In the genomic region with DNA sequence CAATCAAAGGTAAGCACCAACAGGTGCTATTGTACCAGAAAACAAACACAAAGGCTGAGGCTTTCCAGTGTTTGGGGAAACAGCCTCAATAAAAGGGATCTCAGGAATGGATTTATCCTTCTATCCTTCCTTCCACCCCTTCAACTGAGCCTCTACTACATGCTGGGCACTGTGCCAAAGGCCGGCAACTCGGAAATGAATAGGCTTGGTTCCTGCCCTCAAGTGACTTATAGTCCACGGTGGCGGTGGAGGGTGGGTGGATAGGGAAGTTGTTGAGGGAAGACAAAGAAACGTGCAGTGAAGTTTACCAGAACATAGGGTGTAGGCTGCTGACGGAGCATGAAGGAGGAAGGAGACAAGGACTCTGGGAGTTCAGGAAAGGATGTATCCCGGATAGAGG, we compare ENCODE assay signal across 31 cellular contexts.
"Had no signal": no experiment of that assay in that cellular context is flagged by ENCODE, and none has a peak within 500 bp of the region (broad histone marks: within the 10 kb centered on the region; RNA-seq: fewer than 3 reads in every experiment).

No MANE protein-coding gene starts in this region.

- H3K4me1 ChIP-seq: parathyroid adenoma, psoas muscle, right lobe of liver, sigmoid colon, suprapubic skin, testis, tibial artery, upper lobe of right lung, uterus had no signal

- H3K27ac ChIP-seq: neutrophil, ovary, parathyroid adenoma, psoas muscle, right lobe of liver, sigmoid colon, suprapubic skin, testis, tibial artery, transverse colon, upper lobe of right lung, uterus had no signal

- ATAC-seq: naive thymus-derived CD8-positive, alpha-beta T cell; natural killer cell treated with Interleukin-12 subunit alpha and Interleukin-12 subunit beta and Interleukin-15 and Interleukin-18, amount 100 ng/mL, for 72 hours; psoas muscle; right cardiac atrium; right lobe of liver; stimulated activated effector memory CD8-positive, alpha-beta T cell treated with anti-CD3 and anti-CD28 coated beads, Interleukin-12 subunit alpha, Interleukin-12 subunit beta, amount 100 ng/mL, for 72 hours; stimulated activated naive CD8-positive, alpha-beta T cell treated with anti-CD3 and anti-CD28 coated beads, Interleukin-15, amount 100 ng/mL, for 72 hours; stimulated activated naive CD8-positive, alpha-beta T cell treated with anti-CD3 and anti-CD28 coated beads, Interleukin-15, Interleukin-2, amounts not matched to agents 100 U/mL and 50 U/mL, for 24 hours; upper lobe of right lung had no signal

- H3K79me2 ChIP-seq: parathyroid adenoma had no signal

- H3K9me3 ChIP-seq: neutrophil, ovary, sigmoid colon, suprapubic skin, testis, uterus had no signal

- H3K9me3 Mint-ChIP-seq: natural killer cell treated with Interleukin-12 subunit alpha and Interleukin-12 subunit beta and Interleukin-15 and Interleukin-18, amount 100 ng/mL, for 72 hours had no signal

- DNase-seq: naive thymus-derived CD8-positive, alpha-beta T cell; nephron progenitor cell; nucleus accumbens; ovary; posterior cingulate gyrus; psoas muscle; right cardiac atrium; right lobe of liver; sigmoid colon; small intestine; stimulated activated CD4-positive, alpha-beta T cell treated with anti-CD3 and anti-CD28 coated beads, Interleukin-15, amount 100 ng/mL, for 24 hours; stimulated activated CD4-positive, alpha-beta T cell treated with anti-CD3 and anti-CD28 coated beads, Interleukin-2, amount 100 ng/mL, for 24 hours; stimulated activated CD4-positive, alpha-beta T cell treated with anti-CD3 and anti-CD28 coated beads, Interleukin-2, amount 100 ng/mL, for 48 hours; stimulated activated CD4-positive, alpha-beta T cell treated with anti-CD3 and anti-CD28 coated beads, Interleukin-4, amount 100 ng/mL, for 24 hours; stimulated activated naive CD4-positive, alpha-beta T cell; stimulated activated naive CD8-positive, alpha-beta T cell treated with anti-CD3 and anti-CD28 coated beads, Interleukin-15, amount 100 ng/mL, for 72 hours; stimulated activated naive CD8-positive, alpha-beta T cell treated with anti-CD3 and anti-CD28 coated beads, Interleukin-15, Interleukin-2, amounts not matched to agents 100 U/mL and 50 U/mL, for 24 hours; substantia nigra; testis; tibial artery; transverse colon; upper lobe of right lung; uterus had no signal

- H3K9ac ChIP-seq: parathyroid adenoma had no signal

- H3K27me3 ChIP-seq: neutrophil, ovary, right lobe of liver, sigmoid colon, suprapubic skin, testis, tibial artery, transverse colon, upper lobe of right lung, uterus had no signal

- H3K36me3 ChIP-seq: neutrophil, ovary, right lobe of liver, sigmoid colon, suprapubic skin, tibial artery, transverse colon, upper lobe of right lung, uterus had no signal

- H3K27me3 Mint-ChIP-seq: naive thymus-derived CD8-positive, alpha-beta T cell; stimulated activated naive CD8-positive, alpha-beta T cell treated with anti-CD3 and anti-CD28 coated beads, Interleukin-15, amount 100 ng/mL, for 72 hours had no signal

- FAIRE-seq: small intestine had no signal

- H3K4me3 ChIP-seq: ovary, psoas muscle, right lobe of liver, sigmoid colon, suprapubic skin, testis, tibial artery, transverse colon, upper lobe of right lung, uterus had no signal

- H3K27ac Mint-ChIP-seq: nephron progenitor cell; progenitor cell of endocrine pancreas; stimulated activated naive CD8-positive, alpha-beta T cell treated with anti-CD3 and anti-CD28 coated beads, Interleukin-15, amount 100 ng/mL, for 72 hours; type B pancreatic cell had no signal

- H2AFZ ChIP-seq: parathyroid adenoma had no signal

- H3K4me3 Mint-ChIP-seq: naive thymus-derived CD8-positive, alpha-beta T cell; natural killer cell treated with Interleukin-12 subunit alpha and Interleukin-12 subunit beta and Interleukin-15 and Interleukin-18, amount 100 ng/mL, for 72 hours; nephron progenitor cell; neural crest cell; stimulated activated effector memory CD8-positive, alpha-beta T cell treated with anti-CD3 and anti-CD28 coated beads, Interleukin-12 subunit alpha, Interleukin-12 subunit beta, amount 100 ng/mL, for 72 hours; stimulated activated naive CD8-positive, alpha-beta T cell treated with anti-CD3 and anti-CD28 coated beads, Interleukin-15, amount 100 ng/mL, for 72 hours; type B pancreatic cell had no signal

- H3K36me3 Mint-ChIP-seq: natural killer cell treated with Interleukin-12 subunit alpha and Interleukin-12 subunit beta and Interleukin-15 and Interleukin-18, amount 100 ng/mL, for 72 hours; stimulated activated effector memory CD8-positive, alpha-beta T cell treated with anti-CD3 and anti-CD28 coated beads, Interleukin-12 subunit alpha, Interleukin-12 subunit beta, amount 100 ng/mL, for 72 hours; type B pancreatic cell had no signal
